In the genomic region with DNA sequence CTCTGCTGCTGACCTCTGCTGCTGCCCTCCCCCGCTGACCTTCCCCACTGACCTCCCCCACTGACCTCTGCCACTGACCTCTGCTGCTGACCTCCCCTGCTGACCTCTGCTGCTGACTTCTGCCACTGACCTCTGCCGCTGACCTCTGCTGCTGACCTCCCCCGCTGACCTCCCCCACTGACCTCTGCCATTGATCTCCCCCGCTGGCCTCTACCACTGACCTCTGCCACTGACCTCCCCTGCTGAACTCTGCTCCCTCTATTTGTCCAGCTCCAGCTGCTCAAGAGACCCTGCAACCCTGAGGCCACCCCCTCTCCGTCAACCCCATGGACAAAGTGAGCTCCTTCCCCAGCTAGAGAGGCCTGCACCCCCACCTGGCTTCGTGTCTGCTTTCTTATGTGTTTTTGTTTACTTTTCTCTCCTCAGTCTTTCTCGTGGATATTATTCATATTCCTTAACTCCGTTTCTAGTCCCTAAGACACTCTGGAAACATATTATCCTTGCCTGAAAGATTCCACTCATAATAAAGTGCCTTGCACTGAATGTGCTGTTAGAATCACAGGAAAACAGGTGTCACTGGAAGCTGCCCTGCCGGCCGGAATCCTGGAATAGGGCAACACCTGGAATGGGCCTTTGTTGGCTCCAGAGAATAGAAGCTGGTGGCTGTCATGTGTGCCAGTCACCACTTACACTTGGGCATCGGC, we compare ENCODE assay signal across 23 cellular contexts.
DNase-seq lines count a peak whose midpoint lies in the region; ATAC-seq lines count a peak whose summit lies in the region.
"Had no signal": no experiment of that assay in that cellular context is flagged by ENCODE, and none has a peak within 500 bp of the region (broad histone marks: within the 10 kb centered on the region; RNA-seq: fewer than 3 reads in every experiment).

No MANE protein-coding gene starts in this region.

- H3K27me3 Mint-ChIP-seq in activated CD4-positive, alpha-beta memory T cell treated with anti-CD3 and anti-CD28 coated beads, Interleukin-2, amount 10 ng/mL, durations not matched to agents 7 days and 5 days = no peaks in the 10 kb centered on the region
- H3K27me3 Mint-ChIP-seq: dendritic cell treated with granulocyte-macrophage colony-stimulating factor and Interleukin-4, amounts not matched to agents 40 ng/mL and 50 ng/mL, for 4 days had no signal

- POLR2A ChIA-PET in activated CD4-positive, alpha-beta memory T cell treated with anti-CD3 and anti-CD28 coated beads, Interleukin-2, amount 10 ng/mL, durations not matched to agents 7 days and 5 days (lab: Charles Lee) = no interaction called here

- H3K9me3 Mint-ChIP-seq in activated CD4-positive, alpha-beta memory T cell treated with anti-CD3 and anti-CD28 coated beads, Interleukin-2, amount 10 ng/mL, durations not matched to agents 7 days and 5 days = no peaks in the 10 kb centered on the region
- H3K9me3 Mint-ChIP-seq: activated B cell treated with CpG ODN at 0.5 μM for 24 hours; dendritic cell treated with granulocyte-macrophage colony-stimulating factor and Interleukin-4, amounts not matched to agents 40 ng/mL and 50 ng/mL, for 4 days; stimulated activated naive CD8-positive, alpha-beta T cell treated with anti-CD3 and anti-CD28 coated beads, Interleukin-15, Interleukin-2, amounts not matched to agents 100 ng/mL and 50 ng/mL, for 24 hours had no signal

- no peak overlapping the region for H3K4me3 Mint-ChIP-seq in activated CD4-positive, alpha-beta memory T cell treated with anti-CD3 and anti-CD28 coated beads, Interleukin-2, amount 10 ng/mL, durations not matched to agents 7 days and 5 days
- H3K4me3 Mint-ChIP-seq: activated B cell treated with CpG ODN at 0.5 μM for 24 hours; dendritic cell treated with granulocyte-macrophage colony-stimulating factor and Interleukin-4, amounts not matched to agents 40 ng/mL and 50 ng/mL, for 4 days; stimulated activated naive CD8-positive, alpha-beta T cell treated with anti-CD3 and anti-CD28 coated beads, Interleukin-15, Interleukin-2, amounts not matched to agents 100 ng/mL and 50 ng/mL, for 24 hours had no signal

- ATAC-seq in left lobe of liver (peak; percentile 80), GM18498 (IDR thresholded peaks at IDR 0.05; ENCODE audit: unreplicated experiment) (no peak)
- ATAC-seq: SK-N-SH treated with all-trans-retinoic acid at 6 μM for 48 hours had no signal

- in situ Hi-C loops in SK-MEL-5 (cut with HindIII; ENCODE audit: low pct_unique_long_range_greater_than_20kb, low sequenced_read_pairs) = no loop called here

- no peak overlapping the region for H3K27ac Mint-ChIP-seq in activated CD4-positive, alpha-beta memory T cell treated with anti-CD3 and anti-CD28 coated beads, Interleukin-2, amount 10 ng/mL, durations not matched to agents 7 days and 5 days
- H3K27ac Mint-ChIP-seq: activated B cell treated with CpG ODN at 0.5 μM for 24 hours; dendritic cell treated with granulocyte-macrophage colony-stimulating factor and Interleukin-4, amounts not matched to agents 40 ng/mL and 50 ng/mL, for 4 days; stimulated activated naive CD8-positive, alpha-beta T cell treated with anti-CD3 and anti-CD28 coated beads, Interleukin-15, Interleukin-2, amounts not matched to agents 100 ng/mL and 50 ng/mL, for 24 hours had no signal

- no peaks in the 10 kb centered on the region for H3K4me1 Mint-ChIP-seq in activated CD4-positive, alpha-beta memory T cell treated with anti-CD3 and anti-CD28 coated beads, Interleukin-2, amount 10 ng/mL, durations not matched to agents 7 days and 5 days

- CTCF ChIA-PET in activated CD4-positive, alpha-beta memory T cell treated with anti-CD3 and anti-CD28 coated beads, Interleukin-2, amount 10 ng/mL, durations not matched to agents 7 days and 5 days (lab: Charles Lee) = no interaction called here

- DNase-seq in NCI-H2107 treated with DMSO at 0.1 percent for 48 hours (lab: John Stamatoyannopoulos, UW; ENCODE audit: unreplicated experiment) = peak; percentile 34
- DNase-seq in NCI-H2107 (lab: John Stamatoyannopoulos, UW) = no peak
- DNase-seq in SK-MEL-5 (ENCODE audit: low read depth, low spot score) = peak; percentile 1
- DNase-seq in left lobe of liver (ENCODE audit: low spot score) = peak; percentile 84
- peak; percentile 13 for DNase-seq in renal cortical epithelial cell (ENCODE audit: low read depth)
- no peak for DNase-seq in medulla oblongata (ENCODE audit: extremely low spot score)
- no peak for DNase-seq in activated CD4-positive, alpha-beta memory T cell treated with anti-CD3 and anti-CD28 coated beads, Interleukin-2, amount 10 ng/mL, durations not matched to agents 7 days and 5 days
- DNase-seq: 8988T; activated B cell treated with CpG ODN at 0.5 μM for 24 hours; activated CD4-positive, alpha-beta T cell treated with anti-CD3 and anti-CD28 coated beads, Interleukin-2, amount 50 U/mL, for 48 hours; activated gamma-delta T cell treated with Interleukin-2 at 50 U/mL for 16 hours; AML-193; heart right ventricle; Karpas-422; NCI-H187 treated with DMSO at 0.1 percent for 48 hours; NCI-H524; stimulated activated CD4-positive, alpha-beta T cell treated with anti-CD3 and anti-CD28 coated beads, Interleukin-12 subunit alpha, Interleukin-12 subunit beta, amount 100 ng/mL, for 4 hours; stimulated activated CD4-positive, alpha-beta T cell treated with anti-CD3 and anti-CD28 coated beads, Interleukin-4, amount 100 ng/mL, for 4 hours; T-helper 9 cell had no signal

- H3K36me3 Mint-ChIP-seq in activated CD4-positive, alpha-beta memory T cell treated with anti-CD3 and anti-CD28 coated beads, Interleukin-2, amount 10 ng/mL, durations not matched to agents 7 days and 5 days (ENCODE audit: low read depth) = no peaks in the 10 kb centered on the region

Comparison
In these comparisons a context has a peak if more than half of its experiments do, and no peak if none do; other contexts are left out.
1. DNase-seq: peak in NCI-H2107 treated with DMSO at 0.1 percent for 48 hours (single experiment), SK-MEL-5 (single experiment), left lobe of liver (single experiment) and renal cortical epithelial cell (single experiment); none in NCI-H2107 (single experiment), medulla oblongata (single experiment) and activated CD4-positive, alpha-beta memory T cell treated with anti-CD3 and anti-CD28 coated beads, Interleukin-2, amount 10 ng/mL, durations not matched to agents 7 days and 5 days (single experiment).